In genomic region chr3:184298759-184299487, GRCh38 we compare ENCODE assay signal across 8 cellular contexts. TPM values are rescaled to one million over a fixed set of nuclear protein-coding genes. Genes with fewer than 3 reads are reported as not detected.
DNase-seq lines count a peak whose midpoint lies in the region; ATAC-seq and TF ChIP-seq lines count a peak whose summit lies in the region.

TSS of gene PSMD2 (plus strand) at chr3:184299241. CDS start at chr3:184299267, 26 bp downstream.

- intact Hi-C loops in adrenal gland (cut with DNase I) (no loop called here), heart left ventricle (cut with DNase I) (loop anchor here in 5 of 10 donors (1.0 to 10.0 kb wide), 11 partner anchors 15 to 412 kb away; partner anchors contain the start of genes ALG3 (in 2 of the 5), AP2M1 (in 2 of the 5), EEF1AKMT4 (in 2 of the 5) and EIF4G1 (in 2 of the 5)), transverse colon (cut with DNase I; ENCODE audit: low total_unique reads) (no loop called here)

- WGBS in adrenal gland, 4 donors = 0 to 1% (median 0%) methylated on average over 16 to 78 of the region's 78 CpGs
- WGBS in heart left ventricle, 4 donors = 0 to 1% (median 1%) methylated on average over 37 to 78 of the region's 78 CpGs
- 0% methylated on average over 60 of the region's 78 CpGs; no CpG with 5 or more reads in 1 of the 2 donors for WGBS in transverse colon (ENCODE audit: low coverage in 1 of 2), 2 donors

- no peak for TF ChIP-seq EP300 in transverse colon (IDR thresholded peaks at IDR 0.05; ENCODE audit: low read depth)

- H3K4me3 ChIP-seq in adrenal gland = peak within 1 kb of the TSS in 3 of 4 donors; percentile 77 to 89 (median 79)
- peak within 1 kb of the TSS; percentile 66 to 98 (median 92) for H3K4me3 ChIP-seq in heart left ventricle
- H3K4me3 ChIP-seq in transverse colon = peak within 1 kb of the TSS; percentile 67 to 82 (median 77)

- peak; percentile 74 for TF ChIP-seq POLR2A in GM15510 (IDR thresholded peaks at IDR 0.05; ENCODE audit: borderline replicate concordance, extremely low read depth, insufficient read length)
- peak; percentile 77 to 91 for TF ChIP-seq POLR2A in adrenal gland (IDR thresholded peaks at IDR 0.05)
- TF ChIP-seq POLR2A in heart left ventricle (IDR thresholded peaks at IDR 0.05) = peak; percentile 25 to 76
- peak; percentile 84 for TF ChIP-seq POLR2A in transverse colon (IDR thresholded peaks at IDR 0.05)

- in situ Hi-C loops in transverse colon (cut with MboI; ENCODE audit: low pct_ligation_motif_present in 1 of 4, low pct_unique_long_range_greater_than_20kb in 1 of 4, low sequenced_read_pairs in 3 of 4) = no loop called here

- peak; percentile 86 for ATAC-seq in HG02884 (IDR thresholded peaks at IDR 0.05; ENCODE audit: unreplicated experiment)
- ATAC-seq in heart left ventricle = peak; percentile 99 to 100 (median 99)

- H3K27me3 ChIP-seq in adrenal gland = no peaks in the 10 kb centered on the region
- H3K27me3 ChIP-seq in heart left ventricle = no peaks in the 10 kb centered on the region
- H3K27me3 ChIP-seq in transverse colon = no peaks in the 10 kb centered on the region

- peak within 1 kb of the TSS; percentile 66 to 90 (median 83) for H3K27ac ChIP-seq in adrenal gland
- H3K27ac ChIP-seq in heart left ventricle = peak within 1 kb of the TSS; percentile 30 to 90 (median 84)
- peak within 1 kb of the TSS; percentile 81 to 89 (median 88) for H3K27ac ChIP-seq in transverse colon

- DNase-seq in NCI-H146 treated with DMSO at 0.1 percent for 48 hours (lab: John Stamatoyannopoulos, UW; ENCODE audit: unreplicated experiment) (peak; percentile 95), T-helper 1 cell (peak; percentile 96 to 98 (median 97)), adrenal gland (peak; percentile 98 to 99 (median 99)), heart left ventricle (peak; percentile 97 to 99 (median 98)), pons (ENCODE audit: low spot score) (peak; percentile 92), transverse colon (peak; percentile 99)

- H3K36me3 ChIP-seq in adrenal gland (replicated peaks in 1 of 2) (peaks cover 0 to 38% of the 10 kb centered on the region in 2 donors), heart left ventricle (peaks cover 5 to 41% (median 38%) of the 10 kb centered on the region in 9 donors), transverse colon (peaks cover 0 to 35% (median 17%) of the 10 kb centered on the region in 4 donors)

- H3K9me3 ChIP-seq in adrenal gland (replicated peaks in 1 of 3) (no peaks in the 10 kb centered on the region), heart left ventricle (no peaks in the 10 kb centered on the region), transverse colon (no peaks in the 10 kb centered on the region)

- TF ChIP-seq CTCF in adrenal gland (IDR thresholded peaks at IDR 0.05) (peak in 1 of 6 experiments; percentile 29), heart left ventricle (IDR thresholded peaks at IDR 0.05) (no peak), transverse colon (IDR thresholded peaks at IDR 0.05) (peak in 1 of 5 experiments; percentile 18)

- H3K4me1 ChIP-seq in adrenal gland (replicated peaks in 1 of 2) = peaks cover 4 to 12% of the 10 kb centered on the region in 2 donors
- peaks cover 0 to 19% (median 13%) of the 10 kb centered on the region in 12 donors for H3K4me1 ChIP-seq in heart left ventricle
- peaks cover 7 to 26% (median 12%) of the 10 kb centered on the region in 4 donors for H3K4me1 ChIP-seq in transverse colon

RNA-seq across cellular contexts. Expression of gene PSMD2, which starts in this region (rescaled TPM):
- total RNA-seq in adrenal gland = 100 to 1,000 TPM; 190 to 387 (median 235) TPM
- 100 to 1,000 TPM in 1 of 3 donors, 10 to 100 TPM in 2; 65.1 to 412 (median 73.8) TPM for polyA plus RNA-seq in adrenal gland
- total RNA-seq in heart left ventricle = 100 to 1,000 TPM; 198 to 314 (median 232) TPM
- polyA plus RNA-seq in heart left ventricle = 100 to 1,000 TPM in 1 of 2 donors, 10 to 100 TPM in 1; 82.3 to 443 TPM
- 100 to 1,000 TPM in 3 of 4 donors, 10 to 100 TPM in 1; 63.6 to 234 (median 195) TPM for total RNA-seq in transverse colon

Comparison
In these comparisons a context has a peak if more than half of its experiments do, and no peak if none do; other contexts are left out.
1. Peak in every context shown above with its lines: DNase-seq, ATAC-seq, H3K4me3 ChIP-seq and H3K27ac ChIP-seq.